In genomic region chr1:10629816-10630571, GRCh38 we compare ENCODE assay signal across 21 cellular contexts.
DNase-seq lines count a peak whose midpoint lies in the region; ATAC-seq and TF ChIP-seq lines count a peak whose summit lies in the region.
"Had no signal": no experiment of that assay in that cellular context is flagged by ENCODE, and none has a peak within 500 bp of the region (broad histone marks: within the 10 kb centered on the region; RNA-seq: fewer than 3 reads in every experiment).

No MANE protein-coding gene starts in this region.

- TF ChIP-seq EP300 in SK-N-SH (IDR thresholded peaks at IDR 0.05; ENCODE audit: borderline replicate concordance in 1 of 2, low read depth in 1 of 2, low read length in 1 of 2): no peak

- H3K4me2 ChIP-seq in GM23338 (no peak overlapping the region), SK-N-SH (no peak overlapping the region)

- no peak overlapping the region for H3K27ac ChIP-seq in GM23338 (ENCODE audit: low read depth)
- H3K27ac ChIP-seq in SK-N-SH (ENCODE audit: low read depth in 2 of 2, low read length in 1 of 2): no peak overlapping the region; a peak in 1 of 4 replicates
- no peak overlapping the region for H3K27ac ChIP-seq in left ventricle myocardium inferior (replicated peaks)
- no peak overlapping the region for H3K27ac ChIP-seq in spleen
- H3K27ac ChIP-seq: brain microvascular endothelial cell had no signal

- 96% methylated on average over 9 of the region's 36 CpGs for WGBS in SK-N-SH (ENCODE audit: low lambda C conversion rate)
- 86 to 96% (median 91%) methylated on average over 35 to 36 of the region's 36 CpGs for WGBS in spleen, 5 donors

- H3F3A ChIP-seq in GM23338 (replicated peaks; ENCODE audit: low read depth): no peaks in the 10 kb centered on the region
- H3F3A ChIP-seq in SK-N-SH (replicated peaks; ENCODE audit: insufficient read depth): no peaks in the 10 kb centered on the region

- DNase-seq in GM23338 (ENCODE audit: low spot score) (no peak), SK-N-SH (peak; percentile 54), left ventricle myocardium inferior (peak; percentile 13), spleen (peak; percentile 64), GM13977 (ENCODE audit: low spot score) (no peak)
- DNase-seq: activated CD4-positive, alpha-beta T cell treated with anti-CD3 and anti-CD28 coated beads for 4 hours; activated naive CD4-positive, alpha-beta T cell treated with anti-CD3 and anti-CD28 coated beads, Interleukin-2, amount 10 ng/mL, durations not matched to agents 7 days and 5 days; brain microvascular endothelial cell; NCI-H1694; NCI-H345; SIG-M5; stimulated activated CD4-positive, alpha-beta T cell treated with anti-CD3 and anti-CD28 coated beads, Interleukin-2, amount 100 ng/mL, for 48 hours had no signal

- H3K27me3 Mint-ChIP-seq in GM23338 (ENCODE audit: insufficient read depth, low read depth, poor library complexity): peaks cover 12% of the 10 kb centered on the region
- H3K27me3 Mint-ChIP-seq: activated naive CD4-positive, alpha-beta T cell treated with anti-CD3 and anti-CD28 coated beads, Interleukin-2, amount 10 ng/mL, durations not matched to agents 7 days and 5 days; B cell had no signal

- H3K27ac Mint-ChIP-seq in GM23338: no peak overlapping the region
- H3K27ac Mint-ChIP-seq: activated naive CD4-positive, alpha-beta T cell treated with anti-CD3 and anti-CD28 coated beads, Interleukin-2, amount 10 ng/mL, durations not matched to agents 7 days and 5 days; B cell; mesothelial cell of epicardium; T-helper 2 cell treated with Interferon-gamma antibody and Interleukin-4, amounts not matched to agents 5 μg/mL and 100 μg/mL, for 36 hours had no signal

- H3K79me2 ChIP-seq in GM23338 (replicated peaks; ENCODE audit: insufficient read depth): no peaks in the 10 kb centered on the region
- no peaks in the 10 kb centered on the region for H3K79me2 ChIP-seq in SK-N-SH (ENCODE audit: insufficient read depth)

- TF ChIP-seq POLR2A in spleen (IDR thresholded peaks at IDR 0.05): no peak

- H3K9me3 Mint-ChIP-seq in GM23338: no peaks in the 10 kb centered on the region
- H3K9me3 Mint-ChIP-seq: activated naive CD4-positive, alpha-beta T cell treated with anti-CD3 and anti-CD28 coated beads, Interleukin-2, amount 10 ng/mL, durations not matched to agents 7 days and 5 days; mesothelial cell of epicardium; T-helper 2 cell treated with Interferon-gamma antibody and Interleukin-4, amounts not matched to agents 5 μg/mL and 100 μg/mL, for 36 hours had no signal

- no peaks in the 10 kb centered on the region for H3K36me3 Mint-ChIP-seq in GM23338 (ENCODE audit: low read depth)
- H3K36me3 Mint-ChIP-seq: activated naive CD4-positive, alpha-beta T cell treated with anti-CD3 and anti-CD28 coated beads, Interleukin-2, amount 10 ng/mL, durations not matched to agents 7 days and 5 days had no signal

- H2AFZ ChIP-seq in GM23338 (no peak overlapping the region), SK-N-SH (ENCODE audit: low read depth) (no peak overlapping the region)

- peak; percentile 10 to 49; a peak in 2 of 4 replicates for TF ChIP-seq CTCF in GM23338 (conservative IDR thresholded peaks at IDR 0.05; ENCODE audit: low read depth in 2 of 2)
- TF ChIP-seq CTCF in SK-N-SH (IDR thresholded peaks at IDR 0.05): no peak
- TF ChIP-seq CTCF in left ventricle myocardium inferior (IDR thresholded peaks at IDR 0.05; ENCODE audit: borderline replicate concordance): no peak
- TF ChIP-seq CTCF in spleen (IDR thresholded peaks at IDR 0.05 in 8 of 11, conservative IDR thresholded peaks at IDR 0.05 in 3 of 11): no peak
- TF ChIP-seq CTCF in GM13977 (IDR thresholded peaks at IDR 0.05; ENCODE audit: extremely low read depth, insufficient read depth, missing control alignments): no peak

- H3K9me3 ChIP-seq in SK-N-SH: no peaks in the 10 kb centered on the region
- no peaks in the 10 kb centered on the region for H3K9me3 ChIP-seq in left ventricle myocardium inferior (replicated peaks)
- no peaks in the 10 kb centered on the region for H3K9me3 ChIP-seq in spleen
- H3K9me3 ChIP-seq: heart left ventricle, thoracic aorta had no signal

- H3K4me3 ChIP-seq in GM23338 (no peak overlapping the region), SK-N-SH (ENCODE audit: low read depth in 2 of 2, low read length in 1 of 2) (no peak overlapping the region), left ventricle myocardium inferior (no peak overlapping the region), spleen (no peak overlapping the region)
- H3K4me3 ChIP-seq: heart left ventricle, thoracic aorta had no signal

- POLR2A ChIA-PET in SK-N-SH (lab: Yijun Ruan, JAX): no interaction called here

- H3K9me2 ChIP-seq in GM23338 (ENCODE audit: insufficient read depth): no peaks in the 10 kb centered on the region
- H3K9me2 ChIP-seq in SK-N-SH: no peaks in the 10 kb centered on the region

- H4K20me1 ChIP-seq in GM23338 (replicated peaks; ENCODE audit: insufficient read depth) (no peaks in the 10 kb centered on the region), SK-N-SH (ENCODE audit: insufficient read depth) (no peaks in the 10 kb centered on the region)

- no peak for TF ChIP-seq RAD21 in SK-N-SH (IDR thresholded peaks at IDR 0.05; ENCODE audit: low read length)

- H3K9ac ChIP-seq in SK-N-SH: no peak overlapping the region

- H3K4me1 ChIP-seq in GM23338 (ENCODE audit: insufficient read depth): peaks cover 24% of the 10 kb centered on the region
- peaks cover 3 to 34% of the 10 kb centered on the region in 2 experiments; a peak in 2 of 4 replicates for H3K4me1 ChIP-seq in SK-N-SH (ENCODE audit: control insufficient read depth in 1 of 2, insufficient read depth in 2 of 2, low read depth in 1 of 2, low read length in 1 of 2)
- H3K4me1 ChIP-seq in left ventricle myocardium inferior: peaks cover 21% of the 10 kb centered on the region
- peaks cover 0 to 5% (median 0%) of the 10 kb centered on the region in 6 donors for H3K4me1 ChIP-seq in spleen

- CTCF ChIA-PET in SK-N-SH (lab: Yijun Ruan, JAX): interaction anchor here (1.0 to 1.3 kb wide), 2 partner anchors 10 to 35 kb away, joined by 3 to 4 read pairs; no protein-coding TSS in a partner anchor

- H3K4me1 Mint-ChIP-seq in GM23338: peaks cover 32% of the 10 kb centered on the region
- H3K4me1 Mint-ChIP-seq: activated naive CD4-positive, alpha-beta T cell treated with anti-CD3 and anti-CD28 coated beads, Interleukin-2, amount 10 ng/mL, durations not matched to agents 7 days and 5 days; B cell had no signal

- ATAC-seq in GM23338 (peak; percentile 22), GM18502 (IDR thresholded peaks at IDR 0.05; ENCODE audit: poor library complexity, unreplicated experiment) (no peak), HG02588 (IDR thresholded peaks at IDR 0.05; ENCODE audit: unreplicated experiment) (no peak), GM21786 (IDR thresholded peaks at IDR 0.05; ENCODE audit: unreplicated experiment) (no peak)
- ATAC-seq: esophagus mucosa had no signal

- no peaks in the 10 kb centered on the region for H3K36me3 ChIP-seq in GM23338 (ENCODE audit: insufficient read depth)
- peaks cover 0 to 5% of the 10 kb centered on the region in 2 experiments for H3K36me3 ChIP-seq in SK-N-SH (replicated peaks in 1 of 2; ENCODE audit: control insufficient read depth in 1 of 2, insufficient read depth in 2 of 2, low read length in 1 of 2)
- H3K36me3 ChIP-seq in left ventricle myocardium inferior: peaks cover 24% of the 10 kb centered on the region
- H3K36me3 ChIP-seq in spleen: peaks cover 0 to 88% (median 40%) of the 10 kb centered on the region in 6 donors
- H3K36me3 ChIP-seq: thoracic aorta had no signal

- in situ Hi-C loops in GM13977 (cut with MboI; ENCODE audit: low pct_unique_long_range_greater_than_20kb, low sequenced_read_pairs, unreplicated experiment): no loop called here

- H3K27me3 ChIP-seq in GM23338 (ENCODE audit: insufficient read depth): no peaks in the 10 kb centered on the region
- H3K27me3 ChIP-seq in SK-N-SH (ENCODE audit: insufficient read depth): no peaks in the 10 kb centered on the region
- no peaks in the 10 kb centered on the region for H3K27me3 ChIP-seq in left ventricle myocardium inferior (ENCODE audit: low read depth)
- no peaks in the 10 kb centered on the region for H3K27me3 ChIP-seq in spleen (replicated peaks in 1 of 7)
- H3K27me3 ChIP-seq: brain microvascular endothelial cell, heart left ventricle had no signal

- no peak overlapping the region for H3K4me3 Mint-ChIP-seq in GM23338
- H3K4me3 Mint-ChIP-seq: activated naive CD4-positive, alpha-beta T cell treated with anti-CD3 and anti-CD28 coated beads, Interleukin-2, amount 10 ng/mL, durations not matched to agents 7 days and 5 days; B cell; mesothelial cell of epicardium; T-helper 2 cell treated with Interferon-gamma antibody and Interleukin-4, amounts not matched to agents 5 μg/mL and 100 μg/mL, for 36 hours had no signal

- intact Hi-C loops in left ventricle myocardium inferior (cut with micrococcal nuclease): no loop called here
- intact Hi-C loops in spleen (cut with DNase I; ENCODE audit: low total_unique reads): no loop called here

TF ChIP-seq in GM23338, 12 proteins besides CTCF, POLR2A, EP300 and RAD21 (continues in another document):
- TF ChIP-seq POLR2AphosphoS5 (IDR thresholded peaks at IDR 0.05; ENCODE audit: low read depth) (no peak), ETS1 (IDR thresholded peaks at IDR 0.05) (no peak)

TF ChIP-seq in SK-N-SH, 30 proteins besides CTCF, POLR2A, EP300 and RAD21:
- TF ChIP-seq JUND (IDR thresholded peaks at IDR 0.05): no peak
- TF ChIP-seq RXRA (IDR thresholded peaks at IDR 0.05; ENCODE audit: borderline replicate concordance, low read depth): no peak
- TF ChIP-seq SIN3A (IDR thresholded peaks at IDR 0.05; ENCODE audit: borderline replicate concordance, low read depth, low read length): no peak
- no peak for TF ChIP-seq GATA2 (CRISPR knock-in tag; IDR thresholded peaks at IDR 0.05)
- TF ChIP-seq RCOR1 (IDR thresholded peaks at IDR 0.05; ENCODE audit: low read length): no peak

Comparison
In these comparisons a context has a peak if more than half of its experiments do, and no peak if none do; other contexts are left out.
1. DNase-seq: peak in SK-N-SH (single experiment), left ventricle myocardium inferior (single experiment) and spleen (single experiment); none in GM23338 (single experiment) and GM13977 (single experiment).
2. CTCF ChIP-seq: peak in GM23338 (2 of 2); none in SK-N-SH (single experiment), left ventricle myocardium inferior (single experiment), spleen (0 of 11) and GM13977 (single experiment).